ENCODE assay signal across 1 cellular context in genomic region chr3:152835311-152836102, GRCh38.
TF ChIP-seq lines count a peak whose summit lies in the region.

No MANE protein-coding gene starts in this region.

TF ChIP-seq in K562, 482 proteins besides CTCF, POLR2A, EP300 and RAD21 (continued from another document and continues in another):
- no peak for TF ChIP-seq THRA (IDR thresholded peaks at IDR 0.05)
- TF ChIP-seq PCBP1 (IDR thresholded peaks at IDR 0.05; ENCODE audit: low read depth, low read length, poor library complexity, severe bottlenecking) = no peak
- TF ChIP-seq RNF2 (IDR thresholded peaks at IDR 0.05) = no peak
- no peak for TF ChIP-seq ADNP (tag; IDR thresholded peaks at IDR 0.05)
- TF ChIP-seq SNAPC5 (CRISPR knock-in tag; IDR thresholded peaks at IDR 0.05) = no peak
- no peak for TF ChIP-seq ERF (CRISPR knock-in tag; IDR thresholded peaks at IDR 0.05)
- no peak for TF ChIP-seq TAF9B (IDR thresholded peaks at IDR 0.05; ENCODE audit: partially characterized antibody)
- TF ChIP-seq RBM34 (IDR thresholded peaks at IDR 0.05; ENCODE audit: borderline replicate concordance, insufficient read depth, low read length) = no peak
- TF ChIP-seq ZNF146 (CRISPR knock-in tag; IDR thresholded peaks at IDR 0.05; ENCODE audit: unreplicated experiment) = no peak
- no peak for TF ChIP-seq XRCC5 (IDR thresholded peaks at IDR 0.05; ENCODE audit: low read depth, low read length)
- no peak for TF ChIP-seq MTA1 (IDR thresholded peaks at IDR 0.05; ENCODE audit: borderline replicate concordance)
- TF ChIP-seq PURB (CRISPR knock-in tag; IDR thresholded peaks at IDR 0.05; ENCODE audit: low read depth) = no peak
- no peak for TF ChIP-seq SRSF7 (optimal IDR thresholded peaks at IDR 0.05; ENCODE audit: low read depth, low read length)
- no peak for TF ChIP-seq HSF4 (CRISPR knock-in tag; IDR thresholded peaks at IDR 0.05; ENCODE audit: borderline replicate concordance)
- TF ChIP-seq, protein P1, sequence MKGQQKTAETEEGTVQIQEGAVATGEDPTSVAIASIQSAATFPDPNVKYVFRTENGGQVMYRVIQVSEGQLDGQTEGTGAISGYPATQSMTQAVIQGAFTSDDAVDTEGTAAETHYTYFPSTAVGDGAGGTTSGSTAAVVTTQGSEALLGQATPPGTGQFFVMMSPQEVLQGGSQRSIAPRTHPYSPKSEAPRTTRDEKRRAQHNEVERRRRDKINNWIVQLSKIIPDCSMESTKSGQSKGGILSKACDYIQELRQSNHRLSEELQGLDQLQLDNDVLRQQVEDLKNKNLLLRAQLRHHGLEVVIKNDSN (CRISPR knock-in tag; IDR thresholded peaks at IDR 0.05) = no peak
- no peak for TF ChIP-seq RBM39 (optimal IDR thresholded peaks at IDR 0.05; ENCODE audit: low read depth, low read length)
- no peak for TF ChIP-seq RFX7 (CRISPR knock-in tag; IDR thresholded peaks at IDR 0.05)
- TF ChIP-seq MEF2D (tag; conservative IDR thresholded peaks at IDR 0.05; ENCODE audit: low read depth) = no peak
- no peak for TF ChIP-seq BDP1 (IDR thresholded peaks at IDR 0.05; ENCODE audit: insufficient read depth, insufficient read length)
- TF ChIP-seq MCM5 (IDR thresholded peaks at IDR 0.05; ENCODE audit: low read depth) = no peak
- no peak for TF ChIP-seq ZNF589 (CRISPR knock-in tag; IDR thresholded peaks at IDR 0.05; ENCODE audit: low read depth)
- peak; percentile 65 for TF ChIP-seq BRD9 (IDR thresholded peaks at IDR 0.05; ENCODE audit: low read depth, partially characterized antibody)
- TF ChIP-seq, protein P2, sequence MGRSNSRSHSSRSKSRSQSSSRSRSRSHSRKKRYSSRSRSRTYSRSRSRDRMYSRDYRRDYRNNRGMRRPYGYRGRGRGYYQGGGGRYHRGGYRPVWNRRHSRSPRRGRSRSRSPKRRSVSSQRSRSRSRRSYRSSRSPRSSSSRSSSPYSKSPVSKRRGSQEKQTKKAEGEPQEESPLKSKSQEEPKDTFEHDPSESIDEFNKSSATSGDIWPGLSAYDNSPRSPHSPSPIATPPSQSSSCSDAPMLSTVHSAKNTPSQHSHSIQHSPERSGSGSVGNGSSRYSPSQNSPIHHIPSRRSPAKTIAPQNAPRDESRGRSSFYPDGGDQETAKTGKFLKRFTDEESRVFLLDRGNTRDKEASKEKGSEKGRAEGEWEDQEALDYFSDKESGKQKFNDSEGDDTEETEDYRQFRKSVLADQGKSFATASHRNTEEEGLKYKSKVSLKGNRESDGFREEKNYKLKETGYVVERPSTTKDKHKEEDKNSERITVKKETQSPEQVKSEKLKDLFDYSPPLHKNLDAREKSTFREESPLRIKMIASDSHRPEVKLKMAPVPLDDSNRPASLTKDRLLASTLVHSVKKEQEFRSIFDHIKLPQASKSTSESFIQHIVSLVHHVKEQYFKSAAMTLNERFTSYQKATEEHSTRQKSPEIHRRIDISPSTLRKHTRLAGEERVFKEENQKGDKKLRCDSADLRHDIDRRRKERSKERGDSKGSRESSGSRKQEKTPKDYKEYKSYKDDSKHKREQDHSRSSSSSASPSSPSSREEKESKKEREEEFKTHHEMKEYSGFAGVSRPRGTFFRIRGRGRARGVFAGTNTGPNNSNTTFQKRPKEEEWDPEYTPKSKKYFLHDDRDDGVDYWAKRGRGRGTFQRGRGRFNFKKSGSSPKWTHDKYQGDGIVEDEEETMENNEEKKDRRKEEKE (IDR thresholded peaks at IDR 0.05; ENCODE audit: borderline replicate concordance in 1 of 2, control insufficient read depth in 1 of 2, low read depth in 2 of 2, low read length in 1 of 2) = no peak
- TF ChIP-seq NFRKB (IDR thresholded peaks at IDR 0.05; ENCODE audit: low read depth) = no peak
- TF ChIP-seq JUNB (CRISPR knock-in tag; conservative IDR thresholded peaks at IDR 0.05) = no peak
- TF ChIP-seq TFAP4 (CRISPR knock-in tag; IDR thresholded peaks at IDR 0.05; ENCODE audit: borderline replicate concordance) = no peak
- no peak for TF ChIP-seq TCF7L2 (IDR thresholded peaks at IDR 0.05; ENCODE audit: low read depth, low read length)
- no peak for TF ChIP-seq ARID1B (IDR thresholded peaks at IDR 0.05)
- TF ChIP-seq ZBTB9 (CRISPR knock-in tag; IDR thresholded peaks at IDR 0.05) = no peak
- no peak for TF ChIP-seq NR4A1 (CRISPR knock-in tag; IDR thresholded peaks at IDR 0.05)
- TF ChIP-seq NR4A1 (tag; IDR thresholded peaks at IDR 0.05) = no peak
- TF ChIP-seq KAT8 (IDR thresholded peaks at IDR 0.05; ENCODE audit: low read depth) = no peak
- no peak for TF ChIP-seq BRF1 (IDR thresholded peaks at IDR 0.05; ENCODE audit: borderline replicate concordance, extremely low read depth, insufficient read length)
- TF ChIP-seq, protein P3, sequence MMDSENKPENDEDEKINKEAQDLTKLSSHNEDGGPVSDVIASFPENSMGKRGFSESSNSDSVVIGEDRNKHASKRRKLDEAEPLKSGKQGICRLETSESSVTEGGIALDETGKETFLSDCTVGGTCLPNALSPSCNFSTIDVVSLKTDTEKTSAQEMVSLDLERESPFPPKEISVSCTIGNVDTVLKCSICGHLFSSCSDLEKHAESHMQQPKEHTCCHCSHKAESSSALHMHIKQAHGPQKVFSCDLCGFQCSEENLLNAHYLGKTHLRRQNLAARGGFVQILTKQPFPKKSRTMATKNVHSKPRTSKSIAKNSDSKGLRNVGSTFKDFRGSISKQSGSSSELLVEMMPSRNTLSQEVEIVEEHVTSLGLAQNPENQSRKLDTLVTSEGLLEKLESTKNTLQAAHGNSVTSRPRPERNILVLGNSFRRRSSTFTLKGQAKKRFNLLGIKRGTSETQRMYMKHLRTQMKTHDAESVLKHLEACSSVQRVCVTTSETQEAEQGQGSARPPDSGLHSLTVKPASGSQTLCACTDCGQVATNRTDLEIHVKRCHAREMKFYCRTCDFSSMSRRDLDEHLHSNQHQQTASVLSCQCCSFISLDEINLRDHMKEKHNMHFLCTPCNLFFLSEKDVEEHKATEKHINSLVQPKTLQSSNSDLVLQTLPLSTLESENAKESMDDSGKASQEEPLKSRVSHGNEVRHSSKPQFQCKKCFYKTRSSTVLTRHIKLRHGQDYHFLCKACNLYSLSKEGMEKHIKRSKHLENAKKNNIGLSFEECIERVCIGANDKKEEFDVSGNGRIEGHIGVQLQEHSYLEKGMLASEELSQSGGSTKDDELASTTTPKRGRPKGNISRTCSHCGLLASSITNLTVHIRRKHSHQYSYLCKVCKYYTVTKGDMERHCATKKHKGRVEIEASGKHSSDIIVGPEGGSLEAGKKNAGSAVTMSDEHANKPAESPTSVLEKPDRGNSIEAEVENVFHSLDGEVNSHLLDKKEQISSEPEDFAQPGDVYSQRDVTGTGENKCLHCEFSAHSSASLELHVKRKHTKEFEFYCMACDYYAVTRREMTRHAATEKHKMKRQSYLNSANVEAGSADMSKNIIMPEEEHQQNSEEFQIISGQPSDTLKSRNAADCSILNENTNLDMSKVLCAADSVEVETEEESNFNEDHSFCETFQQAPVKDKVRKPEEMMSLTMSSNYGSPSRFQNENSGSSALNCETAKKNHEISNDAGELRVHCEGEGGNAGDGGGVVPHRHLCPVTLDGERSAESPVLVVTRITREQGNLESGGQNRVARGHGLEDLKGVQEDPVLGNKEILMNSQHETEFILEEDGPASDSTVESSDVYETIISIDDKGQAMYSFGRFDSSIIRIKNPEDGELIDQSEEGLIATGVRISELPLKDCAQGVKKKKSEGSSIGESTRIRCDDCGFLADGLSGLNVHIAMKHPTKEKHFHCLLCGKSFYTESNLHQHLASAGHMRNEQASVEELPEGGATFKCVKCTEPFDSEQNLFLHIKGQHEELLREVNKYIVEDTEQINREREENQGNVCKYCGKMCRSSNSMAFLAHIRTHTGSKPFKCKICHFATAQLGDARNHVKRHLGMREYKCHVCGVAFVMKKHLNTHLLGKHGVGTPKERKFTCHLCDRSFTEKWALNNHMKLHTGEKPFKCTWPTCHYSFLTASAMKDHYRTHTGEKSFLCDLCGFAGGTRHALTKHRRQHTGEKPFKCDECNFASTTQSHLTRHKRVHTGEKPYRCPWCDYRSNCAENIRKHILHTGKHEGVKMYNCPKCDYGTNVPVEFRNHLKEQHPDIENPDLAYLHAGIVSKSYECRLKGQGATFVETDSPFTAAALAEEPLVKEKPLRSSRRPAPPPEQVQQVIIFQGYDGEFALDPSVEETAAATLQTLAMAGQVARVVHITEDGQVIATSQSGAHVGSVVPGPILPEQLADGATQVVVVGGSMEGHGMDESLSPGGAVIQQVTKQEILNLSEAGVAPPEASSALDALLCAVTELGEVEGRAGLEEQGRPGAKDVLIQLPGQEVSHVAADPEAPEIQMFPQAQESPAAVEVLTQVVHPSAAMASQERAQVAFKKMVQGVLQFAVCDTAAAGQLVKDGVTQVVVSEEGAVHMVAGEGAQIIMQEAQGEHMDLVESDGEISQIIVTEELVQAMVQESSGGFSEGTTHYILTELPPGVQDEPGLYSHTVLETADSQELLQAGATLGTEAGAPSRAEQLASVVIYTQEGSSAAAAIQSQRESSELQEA (IDR thresholded peaks at IDR 0.05; ENCODE audit: low read depth) = no peak
- no peak for TF ChIP-seq CREB1 (IDR thresholded peaks at IDR 0.05)
- no peak for TF ChIP-seq CREB1 (CRISPR knock-in tag; IDR thresholded peaks at IDR 0.05)
- TF ChIP-seq ZNF766 (CRISPR knock-in tag; conservative IDR thresholded peaks at IDR 0.05) = no peak
- no peak for TF ChIP-seq KAT2B (IDR thresholded peaks at IDR 0.05; ENCODE audit: low read depth, low read length)
- TF ChIP-seq, protein P4, sequence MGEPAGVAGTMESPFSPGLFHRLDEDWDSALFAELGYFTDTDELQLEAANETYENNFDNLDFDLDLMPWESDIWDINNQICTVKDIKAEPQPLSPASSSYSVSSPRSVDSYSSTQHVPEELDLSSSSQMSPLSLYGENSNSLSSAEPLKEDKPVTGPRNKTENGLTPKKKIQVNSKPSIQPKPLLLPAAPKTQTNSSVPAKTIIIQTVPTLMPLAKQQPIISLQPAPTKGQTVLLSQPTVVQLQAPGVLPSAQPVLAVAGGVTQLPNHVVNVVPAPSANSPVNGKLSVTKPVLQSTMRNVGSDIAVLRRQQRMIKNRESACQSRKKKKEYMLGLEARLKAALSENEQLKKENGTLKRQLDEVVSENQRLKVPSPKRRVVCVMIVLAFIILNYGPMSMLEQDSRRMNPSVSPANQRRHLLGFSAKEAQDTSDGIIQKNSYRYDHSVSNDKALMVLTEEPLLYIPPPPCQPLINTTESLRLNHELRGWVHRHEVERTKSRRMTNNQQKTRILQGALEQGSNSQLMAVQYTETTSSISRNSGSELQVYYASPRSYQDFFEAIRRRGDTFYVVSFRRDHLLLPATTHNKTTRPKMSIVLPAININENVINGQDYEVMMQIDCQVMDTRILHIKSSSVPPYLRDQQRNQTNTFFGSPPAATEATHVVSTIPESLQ (CRISPR knock-in tag; IDR thresholded peaks at IDR 0.05) = no peak
- TF ChIP-seq NFIX (CRISPR knock-in tag; IDR thresholded peaks at IDR 0.05; ENCODE audit: low read depth) = no peak
- no peak for TF ChIP-seq KDM4B (IDR thresholded peaks at IDR 0.05; ENCODE audit: borderline replicate concordance in 2 of 2, low read depth in 1 of 2)
- peak; percentile 81 for TF ChIP-seq CEBPB (tag; IDR thresholded peaks at IDR 0.05)
- no peak for TF ChIP-seq FOXP1 (CRISPR knock-in tag; IDR thresholded peaks at IDR 0.05)
- peak; percentile 43; the same call in 1 of the 2 replicates for TF ChIP-seq ZFX (CRISPR knock-in tag; IDR thresholded peaks at IDR 0.05)
- no peak; the same call in 1 of the 2 replicates for TF ChIP-seq NCOA6 (IDR thresholded peaks at IDR 0.05)
- TF ChIP-seq HDAC1 (IDR thresholded peaks at IDR 0.05) = peak in 1 of 2 experiments; percentile 3; a peak in 1 of 4 replicates
- TF ChIP-seq POLR3A (IDR thresholded peaks at IDR 0.05; ENCODE audit: borderline replicate concordance, extremely low read depth, insufficient read depth, insufficient read length) = no peak
- TF ChIP-seq ZNF121 (CRISPR knock-in tag; conservative IDR thresholded peaks at IDR 0.05) = no peak
